Comparison of ENCODE assay signal across 2 cellular contexts in the genomic region with DNA sequence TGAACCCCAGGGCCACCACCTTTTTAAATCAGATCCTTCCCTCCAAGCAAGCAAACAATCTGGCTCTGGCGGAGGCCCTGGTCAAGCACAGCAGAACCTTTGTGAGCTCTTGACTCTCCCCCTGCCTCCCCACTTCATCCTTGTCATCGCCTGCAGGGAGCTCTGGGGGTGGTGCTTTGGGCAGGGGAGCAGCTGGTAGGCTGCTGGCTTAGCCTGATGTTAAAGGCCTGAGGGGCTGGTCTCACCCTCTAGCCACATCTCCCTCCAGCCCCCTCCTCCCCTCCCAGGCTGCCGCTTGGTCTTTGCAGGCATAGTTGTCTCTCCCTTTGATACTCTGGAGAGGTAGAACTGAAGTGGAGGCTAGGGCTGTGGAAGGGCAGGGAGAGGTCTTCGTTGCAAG.
TF ChIP-seq lines count a peak whose summit lies in the region.

No MANE protein-coding gene starts in this region.

TF ChIP-seq in A549, 52 proteins besides CTCF, POLR2A, EP300 and RAD21:
- TF ChIP-seq HOXB13 (CRISPR knock-in tag; IDR thresholded peaks at IDR 0.05; ENCODE audit: low read depth), result no peak
- TF ChIP-seq RNF2 (IDR thresholded peaks at IDR 0.05; ENCODE audit: borderline replicate concordance, low read depth), result no peak
- TF ChIP-seq, protein P1, sequence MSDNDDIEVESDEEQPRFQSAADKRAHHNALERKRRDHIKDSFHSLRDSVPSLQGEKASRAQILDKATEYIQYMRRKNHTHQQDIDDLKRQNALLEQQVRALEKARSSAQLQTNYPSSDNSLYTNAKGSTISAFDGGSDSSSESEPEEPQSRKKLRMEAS (IDR thresholded peaks at IDR 0.05), result no peak
- no peak for TF ChIP-seq NPAS2 (CRISPR knock-in tag; IDR thresholded peaks at IDR 0.05; ENCODE audit: borderline replicate concordance)
- TF ChIP-seq, protein P2, sequence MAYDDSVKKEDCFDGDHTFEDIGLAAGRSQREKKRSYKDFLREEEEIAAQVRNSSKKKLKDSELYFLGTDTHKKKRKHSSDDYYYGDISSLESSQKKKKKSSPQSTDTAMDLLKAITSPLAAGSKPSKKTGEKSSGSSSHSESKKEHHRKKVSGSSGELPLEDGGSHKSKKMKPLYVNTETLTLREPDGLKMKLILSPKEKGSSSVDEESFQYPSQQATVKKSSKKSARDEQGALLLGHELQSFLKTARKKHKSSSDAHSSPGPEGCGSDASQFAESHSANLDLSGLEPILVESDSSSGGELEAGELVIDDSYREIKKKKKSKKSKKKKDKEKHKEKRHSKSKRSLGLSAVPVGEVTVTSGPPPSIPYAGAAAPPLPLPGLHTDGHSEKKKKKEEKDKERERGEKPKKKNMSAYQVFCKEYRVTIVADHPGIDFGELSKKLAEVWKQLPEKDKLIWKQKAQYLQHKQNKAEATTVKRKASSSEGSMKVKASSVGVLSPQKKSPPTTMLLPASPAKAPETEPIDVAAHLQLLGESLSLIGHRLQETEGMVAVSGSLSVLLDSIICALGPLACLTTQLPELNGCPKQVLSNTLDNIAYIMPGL (CRISPR knock-in tag; IDR thresholded peaks at IDR 0.05; ENCODE audit: borderline replicate concordance), result no peak
- TF ChIP-seq ZFP36 (IDR thresholded peaks at IDR 0.05; ENCODE audit: borderline replicate concordance, partially characterized antibody), result no peak
- no peak for TF ChIP-seq ZC3H11A (IDR thresholded peaks at IDR 0.05)
- TF ChIP-seq, protein P3, sequence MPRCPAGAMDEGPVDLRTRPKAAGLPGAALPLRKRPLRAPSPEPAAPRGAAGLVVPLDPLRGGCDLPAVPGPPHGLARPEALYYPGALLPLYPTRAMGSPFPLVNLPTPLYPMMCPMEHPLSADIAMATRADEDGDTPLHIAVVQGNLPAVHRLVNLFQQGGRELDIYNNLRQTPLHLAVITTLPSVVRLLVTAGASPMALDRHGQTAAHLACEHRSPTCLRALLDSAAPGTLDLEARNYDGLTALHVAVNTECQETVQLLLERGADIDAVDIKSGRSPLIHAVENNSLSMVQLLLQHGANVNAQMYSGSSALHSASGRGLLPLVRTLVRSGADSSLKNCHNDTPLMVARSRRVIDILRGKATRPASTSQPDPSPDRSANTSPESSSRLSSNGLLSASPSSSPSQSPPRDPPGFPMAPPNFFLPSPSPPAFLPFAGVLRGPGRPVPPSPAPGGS (IDR thresholded peaks at IDR 0.05), result no peak
- TF ChIP-seq EHF (CRISPR knock-in tag; IDR thresholded peaks at IDR 0.05), result no peak
- no peak for TF ChIP-seq TP53 (CRISPR knock-in tag; IDR thresholded peaks at IDR 0.05)
- TF ChIP-seq FOSL2 (IDR thresholded peaks at IDR 0.05), result no peak
- TF ChIP-seq FOSL2 (CRISPR knock-in tag; IDR thresholded peaks at IDR 0.05), result no peak
- TF ChIP-seq RFX5 (IDR thresholded peaks at IDR 0.05), result no peak
- no peak for TF ChIP-seq FOSB (CRISPR knock-in tag; IDR thresholded peaks at IDR 0.05)

TF ChIP-seq in IMR-90, 13 proteins besides CTCF, POLR2A, EP300 and RAD21:
- TF ChIP-seq RCOR1 (IDR thresholded peaks at IDR 0.05; ENCODE audit: insufficient replicate concordance, low read length) (no peak), MAFK (IDR thresholded peaks at IDR 0.05; ENCODE audit: low read depth, low read length) (no peak), CEBPB (IDR thresholded peaks at IDR 0.05; ENCODE audit: low read depth, low read length) (no peak), SMC3 (IDR thresholded peaks at IDR 0.05; ENCODE audit: low read depth, low read length) (no peak), BHLHE40 (IDR thresholded peaks at IDR 0.05; ENCODE audit: low read depth, low read length) (no peak), MXI1 (IDR thresholded peaks at IDR 0.05; ENCODE audit: borderline replicate concordance, low read depth, low read length) (no peak), NFE2L2 (IDR thresholded peaks at IDR 0.05; ENCODE audit: low read depth, low read length) (no peak), RFX5 (IDR thresholded peaks at IDR 0.05; ENCODE audit: low read depth, low read length) (no peak), MAZ (IDR thresholded peaks at IDR 0.05; ENCODE audit: borderline replicate concordance, low read depth, low read length) (no peak), CHD1 (IDR thresholded peaks at IDR 0.05; ENCODE audit: low read depth, low read length) (no peak), FOS (IDR thresholded peaks at IDR 0.05; ENCODE audit: low read depth, low read length) (no peak)
- TF ChIP-seq, protein P4, sequence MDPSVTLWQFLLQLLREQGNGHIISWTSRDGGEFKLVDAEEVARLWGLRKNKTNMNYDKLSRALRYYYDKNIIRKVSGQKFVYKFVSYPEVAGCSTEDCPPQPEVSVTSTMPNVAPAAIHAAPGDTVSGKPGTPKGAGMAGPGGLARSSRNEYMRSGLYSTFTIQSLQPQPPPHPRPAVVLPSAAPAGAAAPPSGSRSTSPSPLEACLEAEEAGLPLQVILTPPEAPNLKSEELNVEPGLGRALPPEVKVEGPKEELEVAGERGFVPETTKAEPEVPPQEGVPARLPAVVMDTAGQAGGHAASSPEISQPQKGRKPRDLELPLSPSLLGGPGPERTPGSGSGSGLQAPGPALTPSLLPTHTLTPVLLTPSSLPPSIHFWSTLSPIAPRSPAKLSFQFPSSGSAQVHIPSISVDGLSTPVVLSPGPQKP (IDR thresholded peaks at IDR 0.05; ENCODE audit: borderline replicate concordance, low read depth, low read length), result no peak
- TF ChIP-seq, protein P5, sequence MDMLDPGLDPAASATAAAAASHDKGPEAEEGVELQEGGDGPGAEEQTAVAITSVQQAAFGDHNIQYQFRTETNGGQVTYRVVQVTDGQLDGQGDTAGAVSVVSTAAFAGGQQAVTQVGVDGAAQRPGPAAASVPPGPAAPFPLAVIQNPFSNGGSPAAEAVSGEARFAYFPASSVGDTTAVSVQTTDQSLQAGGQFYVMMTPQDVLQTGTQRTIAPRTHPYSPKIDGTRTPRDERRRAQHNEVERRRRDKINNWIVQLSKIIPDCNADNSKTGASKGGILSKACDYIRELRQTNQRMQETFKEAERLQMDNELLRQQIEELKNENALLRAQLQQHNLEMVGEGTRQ (IDR thresholded peaks at IDR 0.05; ENCODE audit: low read depth, low read length), result no peak
TF ChIP-seq in IMR-90: peak in this region for 0.
